20 cellular contexts compared by ENCODE assay signal in the genomic region with DNA sequence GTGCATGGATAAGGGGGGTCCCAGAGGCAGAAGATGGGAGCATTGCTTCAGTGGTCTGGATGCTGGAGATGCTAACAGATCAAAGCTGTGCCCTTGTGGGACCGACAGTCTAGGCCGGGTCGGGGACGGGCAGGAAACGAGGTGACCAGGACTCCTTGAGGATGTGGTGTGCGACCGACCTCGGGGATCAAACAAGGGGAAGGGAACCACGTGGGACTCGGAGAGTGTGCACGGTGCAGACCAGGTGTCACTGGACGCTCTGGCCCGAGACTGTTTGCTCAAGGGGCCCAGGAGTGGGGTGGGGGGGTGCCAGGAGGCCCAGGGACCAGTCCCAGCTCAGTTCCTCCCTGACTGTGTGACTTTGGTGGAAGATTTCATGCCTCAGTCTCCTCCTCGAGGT. TPM values are rescaled to one million over a fixed set of nuclear protein-coding genes. Genes with fewer than 3 reads are reported as not detected.
DNase-seq lines count a peak whose midpoint lies in the region; ATAC-seq, FAIRE-seq and TF ChIP-seq lines count a peak whose summit lies in the region.
"Had no signal": no experiment of that assay in that cellular context is flagged by ENCODE, and none has a peak within 500 bp of the region (broad histone marks: within the 10 kb centered on the region; RNA-seq: fewer than 3 reads in every experiment).

No MANE protein-coding gene starts in this region.

- BruUV-seq in GM12878 (replicated peaks; lab: Mats Ljungman, UMichigan) = no TSS peak

- H3K79me1 ChIP-seq in neuronal stem cell (ENCODE audit: low read depth, low read length) = no peaks in the 10 kb centered on the region

- H3K4me3 ChIP-seq in GM12878 (no peak overlapping the region), neuronal stem cell (ENCODE audit: low read length in 2 of 2) (no peak overlapping the region), suprapubic skin (no peak overlapping the region)

- TF ChIP-seq POLR2A in GM12878 (IDR thresholded peaks at IDR 0.05; ENCODE audit: low read depth, low read length) = no peak
- no peak for TF ChIP-seq POLR2A in suprapubic skin (IDR thresholded peaks at IDR 0.05)

- in situ Hi-C loops in GM12878 (cut with MboI) = loop anchor here (25.0 kb wide), 1 partner anchor 1510 kb away; the partner anchor contains the start of gene KLF16

- FAIRE-seq in GM12878 (lab: Jason Lieb, UNC) = no peak
- FAIRE-seq: GM12892, HTR-8/SVneo, keratinocyte had no signal

- peak overlapping the region; percentile 41; the same call in 1 of the 2 replicates for H3K4me2 ChIP-seq in GM12878 (ENCODE audit: control insufficient read depth, insufficient read depth)
- no peak overlapping the region for H3K4me2 ChIP-seq in neuronal stem cell (ENCODE audit: insufficient read depth, low read length, poor library complexity, severe bottlenecking)

- H3K18ac ChIP-seq in neuronal stem cell (ENCODE audit: low read length) = peak overlapping the region; percentile 31

- peaks cover 83% of the 10 kb centered on the region for H3K79me2 ChIP-seq in GM12878 (ENCODE audit: control insufficient read depth, insufficient read depth, low read length)

- TF ChIP-seq RAD21 in GM12878 (IDR thresholded peaks at IDR 0.05; ENCODE audit: insufficient read depth, low read depth, low read length) = no peak

- TF ChIP-seq CTCF in C4-2B (conservative IDR thresholded peaks at IDR 0.05) (no peak), GM12878 (IDR thresholded peaks at IDR 0.05 in 2 of 3, conservative IDR thresholded peaks at IDR 0.05 in 1 of 3; ENCODE audit: control insufficient read depth in 2 of 3, extremely low read depth in 1 of 3, insufficient read depth in 1 of 3, low read depth in 3 of 3, low read length in 3 of 3) (no peak), suprapubic skin (IDR thresholded peaks at IDR 0.05) (no peak)

- TF ChIP-seq EP300 in GM12878 (IDR thresholded peaks at IDR 0.05; ENCODE audit: borderline replicate concordance in 1 of 2, control insufficient read depth in 1 of 2, low read depth in 2 of 2, low read length in 2 of 2) (no peak), suprapubic skin (IDR thresholded peaks at IDR 0.05) (no peak)

- POLR2A ChIA-PET in GM12878 (lab: Charles Lee) = no interaction called here

- intact Hi-C loops in GM12878 (cut with micrococcal nuclease; ENCODE audit: unreplicated experiment) = no loop called here

- H3K36me3 ChIP-seq in GM12878 (ENCODE audit: control insufficient read depth in 2 of 2, insufficient read depth in 2 of 2, low read length in 1 of 2) (peaks cover 0 to 3% of the 10 kb centered on the region in 2 experiments; a peak in 3 of 4 replicates), neuronal stem cell (replicated peaks in 1 of 2; ENCODE audit: control insufficient read depth in 2 of 2, insufficient read depth in 2 of 2, low read length in 2 of 2) (no peaks in the 10 kb centered on the region), suprapubic skin (no peaks in the 10 kb centered on the region)

- SMC1A ChIA-PET in GM12878 (lab: Charles Lee; ENCODE audit: uncharacterized antibody, unreplicated experiment) = no interaction called here

- no peak for ATAC-seq in GM12878

- no peak for DNase-seq in GM12878 (ENCODE audit: low read depth, low spot score)
- no peak for DNase-seq in neuronal stem cell (ENCODE audit: low spot score)
- DNase-seq in suprapubic skin (ENCODE audit: low spot score in 2 of 2) = no peak
- no peak for DNase-seq in C1 segment of cervical spinal cord (lab: John Stamatoyannopoulos, UW)
- DNase-seq in activated CD8-positive, alpha-beta memory T cell treated with anti-CD3 and anti-CD28 coated beads for 24 hours = no peak
- DNase-seq in pons (ENCODE audit: low spot score) = no peak
- no peak for DNase-seq in stimulated activated CD4-positive, alpha-beta T cell treated with anti-CD3 and anti-CD28 coated beads, Interleukin-2, amount 100 ng/mL, for 48 hours
- DNase-seq: ACHN; activated CD4-positive, alpha-beta T cell treated with anti-CD3 and anti-CD28 coated beads for 48 hours; activated naive CD4-positive, alpha-beta T cell treated with anti-CD3 and anti-CD28 coated beads for 36 hours; Calu3; H9; MV-4-11; NCI-H1694 treated with DMSO at 0.1 percent for 48 hours; NCI-H526 treated with DMSO at 0.1 percent for 48 hours had no signal

- RAD21 ChIA-PET in GM12878 (lab: Charles Lee; ENCODE audit: unreplicated experiment) = no interaction called here

- H4K91ac ChIP-seq in neuronal stem cell (ENCODE audit: low read depth, low read length, poor library complexity) = no peak overlapping the region

- peak overlapping the region; percentile 10 for H3K14ac ChIP-seq in neuronal stem cell (ENCODE audit: low read length)

- no peak overlapping the region for H2BK5ac ChIP-seq in neuronal stem cell (ENCODE audit: low read length)

- H3K9ac ChIP-seq in GM12878 (ENCODE audit: control insufficient read depth, insufficient read depth, low read length) (no peak overlapping the region), neuronal stem cell (ENCODE audit: low read depth, low read length, poor library complexity) (no peak overlapping the region)

- H3K4ac ChIP-seq in neuronal stem cell (ENCODE audit: low read length) = no peak overlapping the region

- CTCF ChIA-PET in GM12878 (lab: Yijun Ruan, JAX) = interaction anchor here (0.6 to 1.4 kb wide), 2 partner anchors 44 to 604 kb away, joined by 3 to 6 read pairs; no protein-coding TSS in a partner anchor

- H4K8ac ChIP-seq in neuronal stem cell (ENCODE audit: low read depth, low read length) = no peak overlapping the region

- H2BK15ac ChIP-seq in neuronal stem cell (ENCODE audit: low read length) = no peak overlapping the region

- no peak overlapping the region for H2BK12ac ChIP-seq in neuronal stem cell (ENCODE audit: low read length)

- no peak overlapping the region for H2AFZ ChIP-seq in GM12878 (ENCODE audit: control insufficient read depth, low read depth, low read length)
- H2AFZ ChIP-seq in neuronal stem cell (ENCODE audit: low read length) = no peak overlapping the region

- H3K27me3 ChIP-seq in GM12878 (replicated peaks in 1 of 2; ENCODE audit: control insufficient read depth in 2 of 2, insufficient read depth in 2 of 2, low read length in 1 of 2) (no peaks in the 10 kb centered on the region), neuronal stem cell (ENCODE audit: control insufficient read depth in 3 of 3, insufficient read depth in 3 of 3, low read depth in 1 of 3, low read length in 3 of 3) (peaks cover 22 to 73% (median 49%) of the 10 kb centered on the region in 3 experiments), suprapubic skin (no peaks in the 10 kb centered on the region)

- H3K4me1 ChIP-seq in GM12878 (ENCODE audit: control insufficient read depth, insufficient read depth, low read length) (peaks cover 31% of the 10 kb centered on the region), neuronal stem cell (ENCODE audit: control insufficient read depth in 2 of 2, insufficient read depth in 1 of 2, low read depth in 1 of 2, low read length in 2 of 2) (peaks cover 0 to 3% of the 10 kb centered on the region in 2 donors), suprapubic skin (peaks cover 81% of the 10 kb centered on the region)

- no peak overlapping the region for H2BK120ac ChIP-seq in neuronal stem cell (ENCODE audit: low read depth, low read length)

- no peak overlapping the region for H3K23ac ChIP-seq in neuronal stem cell (ENCODE audit: low read depth, low read length, poor library complexity)

- no peaks in the 10 kb centered on the region for H3K9me3 ChIP-seq in GM12878 (replicated peaks; ENCODE audit: control insufficient read depth, insufficient read depth, low read length)
- peaks cover 0 to 2% of the 10 kb centered on the region in 2 donors for H3K9me3 ChIP-seq in neuronal stem cell (replicated peaks in 1 of 2; ENCODE audit: control insufficient read depth in 2 of 2, insufficient read depth in 1 of 2, low read depth in 1 of 2, low read length in 2 of 2)
- H3K9me3 ChIP-seq in suprapubic skin = no peaks in the 10 kb centered on the region

- no peaks in the 10 kb centered on the region for H4K20me1 ChIP-seq in GM12878 (ENCODE audit: control insufficient read depth, insufficient read depth)

- no peak overlapping the region for H2AK5ac ChIP-seq in neuronal stem cell (ENCODE audit: low read depth, low read length)

- H3K27ac ChIP-seq in C4-2B (peak overlapping the region; percentile 58), GM12878 (ENCODE audit: control insufficient read depth, insufficient read depth) (no peak overlapping the region), neuronal stem cell (replicated peaks; ENCODE audit: low read length) (no peak overlapping the region), suprapubic skin (peak overlapping the region; percentile 38)
- H3K27ac ChIP-seq: VCaP had no signal

- 81% methylated on average over 14 of the region's 14 CpGs for WGBS in GM12878 (ENCODE audit: insufficient coverage, insufficient replicate concordance, low lambda C conversion rate, missing lambda C conversion rate)
- WGBS in neuronal stem cell (ENCODE audit: extremely low coverage in 2 of 2, insufficient read length in 2 of 2, insufficient replicate concordance in 1 of 2), 2 donors = no CpG with 5 or more reads among the region's 14 CpGs
- WGBS in suprapubic skin = 84% methylated on average over 14 of the region's 14 CpGs

TF ChIP-seq in GM12878, 131 proteins besides CTCF, POLR2A, EP300 and RAD21:
- TF ChIP-seq IKZF1 (conservative IDR thresholded peaks at IDR 0.05) (0 out of 2 replicates have a peak, but pooled peaks have one; percentile 9), NFIC (IDR thresholded peaks at IDR 0.05; ENCODE audit: low read depth, low read length) (no peak)
TF ChIP-seq in GM12878: peak in this region for 1.

RNA-seq across cellular contexts. Expression of gene NFIC, which starts 6.0 kb away (rescaled TPM):
- 77.1 and 95.5 TPM in 2 replicates for total RNA-seq in GM12878 (2013; cell fraction: nucleolus; rRNA removed)
- 8.8 and 9.2 TPM in 2 replicates for total RNA-seq in GM12878 (2014; rRNA removed)
- 2.8 and 5.3 TPM in 2 replicates for total RNA-seq in GM12878 (2014; rRNA removed; fragmentation: Illumina TruSeq; extraction: Trizol)
- total RNA-seq in GM12878 (2021) = 50.5 and 53.5 TPM in 2 replicates
- polyA plus RNA-seq in GM12878 (2011; ENCODE audit: low read depth) = 3.6 TPM
- polyA plus RNA-seq in GM12878 (2011; rRNA removed) = 0.86 and 1.6 TPM in 2 replicates
- 2.1 and 2.2 TPM in 2 replicates for polyA plus RNA-seq in GM12878 (2011; cell fraction: cytosol; rRNA removed)
- 11.0 and 19.5 TPM in 2 replicates for polyA plus RNA-seq in GM12878 (2011; cell fraction: nucleus; rRNA removed)
- 12.5 and 13.5 TPM in 2 replicates for polyA plus RNA-seq in GM12878 (2012)
- polyA plus RNA-seq in GM12878 (2014; fragmentation: Illumina TruSeq; extraction: Trizol) = 4.6 and 11.1 TPM in 2 replicates
- polyA plus RNA-seq in GM12878 (2014; fragmentation: Nextera tagmentation; extraction: Ambion mirVana) = 1 to 10 TPM in 1 of 2 experiments, under 1 TPM in 1; 0.71 to 1.1 TPM
- polyA plus RNA-seq in GM12878 (2014; rRNA removed) = 13.8 and 16.8 TPM in 2 replicates
- 10 to 100 TPM; 18.5 to 22.2 TPM for polyA plus RNA-seq in GM12878 (2016; fragmentation: Nextera tagmentation; extraction: Ambion mirVana)
- 3.4 and 7.2 TPM in 2 replicates for polyA minus RNA-seq in GM12878 (2011; rRNA and poly(A)+ RNA removed)
- 8.4 and 9.6 TPM in 2 replicates for polyA minus RNA-seq in GM12878 (2011; cell fraction: cytosol; rRNA and poly(A)+ RNA removed)
- 8.9 and 14.9 TPM in 2 replicates for polyA minus RNA-seq in GM12878 (2011; cell fraction: nucleus; rRNA and poly(A)+ RNA removed)
- 4.0 TPM for polyA plus RNA-seq in neuronal stem cell (2013, experiment 1 of 2)
- polyA plus RNA-seq in neuronal stem cell (2013, experiment 2 of 2) = 4.5 TPM
- total RNA-seq in suprapubic skin = 100 to 1,000 TPM; 135 to 234 (median 194) TPM

Comparison
In these comparisons a context has a peak if more than half of its experiments do, and no peak if none do; other contexts are left out.
1. H3K27ac ChIP-seq: peak in C4-2B (single experiment) and suprapubic skin (single experiment); none in GM12878 (single experiment) and neuronal stem cell (single experiment).